In the genomic region with DNA sequence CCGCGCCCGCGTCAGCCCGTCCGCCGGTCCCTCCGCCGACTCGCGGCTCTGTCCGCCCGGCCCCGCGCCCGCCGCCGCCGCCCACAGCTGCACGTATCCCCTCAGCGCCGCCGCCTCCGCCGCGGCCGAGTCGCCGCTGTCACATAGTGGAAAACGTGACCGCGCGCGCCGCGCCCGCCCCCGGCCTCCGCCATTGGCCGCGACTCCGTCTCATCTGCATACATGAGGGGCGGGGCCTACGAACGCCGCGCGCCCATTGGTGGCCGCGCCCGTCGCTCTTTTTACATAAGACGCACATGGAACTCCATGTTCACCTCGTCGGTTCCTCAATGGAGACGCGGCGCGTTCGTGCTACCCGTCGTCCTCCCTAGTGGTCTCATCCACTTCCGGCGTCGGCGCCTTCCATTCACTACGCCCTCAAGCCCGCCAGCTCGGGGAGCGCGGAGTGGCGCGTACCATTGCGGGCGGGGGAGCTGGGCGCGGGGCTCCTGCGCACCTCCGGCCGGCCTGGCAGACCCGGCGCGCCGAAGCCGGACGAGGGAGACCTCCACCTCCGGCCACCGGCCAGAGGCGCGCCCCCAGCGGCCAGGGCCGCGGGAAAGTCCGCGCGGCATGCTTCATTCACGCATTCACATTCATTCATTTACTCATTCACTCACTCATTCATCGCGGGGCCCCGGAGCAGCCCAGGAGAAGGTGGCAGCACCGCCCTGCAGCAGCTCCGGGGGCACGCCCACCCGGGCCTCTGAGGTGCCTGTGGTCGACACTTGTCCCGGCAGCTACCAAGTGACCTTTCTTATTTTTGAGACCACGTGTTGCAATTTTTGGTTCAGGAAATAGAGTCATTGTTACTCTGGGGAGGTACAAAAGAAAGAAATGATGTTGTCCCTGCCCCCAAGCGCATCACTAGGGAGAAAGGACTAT, we compare ENCODE assay signal across 1 cellular context.
TF ChIP-seq lines count a peak whose summit lies in the region.

No MANE protein-coding gene starts in this region.

TF ChIP-seq in HepG2, 621 proteins besides CTCF, POLR2A, EP300 and RAD21 (continued from another document and continues in another):
- TF ChIP-seq, protein P1, sequence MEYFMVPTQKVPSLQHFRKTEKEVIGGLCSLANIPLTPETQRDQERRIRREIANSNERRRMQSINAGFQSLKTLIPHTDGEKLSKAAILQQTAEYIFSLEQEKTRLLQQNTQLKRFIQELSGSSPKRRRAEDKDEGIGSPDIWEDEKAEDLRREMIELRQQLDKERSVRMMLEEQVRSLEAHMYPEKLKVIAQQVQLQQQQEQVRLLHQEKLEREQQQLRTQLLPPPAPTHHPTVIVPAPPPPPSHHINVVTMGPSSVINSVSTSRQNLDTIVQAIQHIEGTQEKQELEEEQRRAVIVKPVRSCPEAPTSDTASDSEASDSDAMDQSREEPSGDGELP (IDR thresholded peaks at IDR 0.05; ENCODE audit: borderline replicate concordance, low read depth): no peak; the same call in 1 of the 2 replicates
- no peak for TF ChIP-seq CBX2 (IDR thresholded peaks at IDR 0.05; ENCODE audit: low read depth, low read length)
- TF ChIP-seq CBX2 (CRISPR knock-in tag; IDR thresholded peaks at IDR 0.05; ENCODE audit: low read depth): no peak
- TF ChIP-seq HMG20B (CRISPR knock-in tag; conservative IDR thresholded peaks at IDR 0.05): peak; percentile 58; the same call in 1 of the 2 replicates
- no peak for TF ChIP-seq ZNF260 (CRISPR knock-in tag; IDR thresholded peaks at IDR 0.05; ENCODE audit: borderline replicate concordance, low read depth)
- TF ChIP-seq, protein P2, sequence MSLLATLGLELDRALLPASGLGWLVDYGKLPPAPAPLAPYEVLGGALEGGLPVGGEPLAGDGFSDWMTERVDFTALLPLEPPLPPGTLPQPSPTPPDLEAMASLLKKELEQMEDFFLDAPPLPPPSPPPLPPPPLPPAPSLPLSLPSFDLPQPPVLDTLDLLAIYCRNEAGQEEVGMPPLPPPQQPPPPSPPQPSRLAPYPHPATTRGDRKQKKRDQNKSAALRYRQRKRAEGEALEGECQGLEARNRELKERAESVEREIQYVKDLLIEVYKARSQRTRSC (CRISPR knock-in tag; IDR thresholded peaks at IDR 0.05; ENCODE audit: low read depth): no peak
- TF ChIP-seq RBM39 (IDR thresholded peaks at IDR 0.05; ENCODE audit: low read depth, low read length, poor library complexity, severe bottlenecking): peak; percentile 66
- 0 out of 2 replicates have a peak, but pooled peaks have one; percentile 29 for TF ChIP-seq ZFP1 (CRISPR knock-in tag; IDR thresholded peaks at IDR 0.05)
- peak; percentile 98 for TF ChIP-seq FOXK2 (IDR thresholded peaks at IDR 0.05)
- peak; percentile 96 for TF ChIP-seq HOXA3 (CRISPR knock-in tag; IDR thresholded peaks at IDR 0.05)
- TF ChIP-seq NAIF1 (CRISPR knock-in tag; IDR thresholded peaks at IDR 0.05; ENCODE audit: borderline replicate concordance): no peak
- TF ChIP-seq, protein P3, sequence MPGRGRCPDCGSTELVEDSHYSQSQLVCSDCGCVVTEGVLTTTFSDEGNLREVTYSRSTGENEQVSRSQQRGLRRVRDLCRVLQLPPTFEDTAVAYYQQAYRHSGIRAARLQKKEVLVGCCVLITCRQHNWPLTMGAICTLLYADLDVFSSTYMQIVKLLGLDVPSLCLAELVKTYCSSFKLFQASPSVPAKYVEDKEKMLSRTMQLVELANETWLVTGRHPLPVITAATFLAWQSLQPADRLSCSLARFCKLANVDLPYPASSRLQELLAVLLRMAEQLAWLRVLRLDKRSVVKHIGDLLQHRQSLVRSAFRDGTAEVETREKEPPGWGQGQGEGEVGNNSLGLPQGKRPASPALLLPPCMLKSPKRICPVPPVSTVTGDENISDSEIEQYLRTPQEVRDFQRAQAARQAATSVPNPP (CRISPR knock-in tag; IDR thresholded peaks at IDR 0.05): 0 out of 2 replicates have a peak, but pooled peaks have one; percentile 44
- no peak for TF ChIP-seq ZNF34 (CRISPR knock-in tag; IDR thresholded peaks at IDR 0.05; ENCODE audit: borderline replicate concordance)
- no peak; the same call in 1 of the 2 replicates for TF ChIP-seq SP140L (CRISPR knock-in tag; IDR thresholded peaks at IDR 0.05; ENCODE audit: borderline replicate concordance)
- TF ChIP-seq, protein P4, sequence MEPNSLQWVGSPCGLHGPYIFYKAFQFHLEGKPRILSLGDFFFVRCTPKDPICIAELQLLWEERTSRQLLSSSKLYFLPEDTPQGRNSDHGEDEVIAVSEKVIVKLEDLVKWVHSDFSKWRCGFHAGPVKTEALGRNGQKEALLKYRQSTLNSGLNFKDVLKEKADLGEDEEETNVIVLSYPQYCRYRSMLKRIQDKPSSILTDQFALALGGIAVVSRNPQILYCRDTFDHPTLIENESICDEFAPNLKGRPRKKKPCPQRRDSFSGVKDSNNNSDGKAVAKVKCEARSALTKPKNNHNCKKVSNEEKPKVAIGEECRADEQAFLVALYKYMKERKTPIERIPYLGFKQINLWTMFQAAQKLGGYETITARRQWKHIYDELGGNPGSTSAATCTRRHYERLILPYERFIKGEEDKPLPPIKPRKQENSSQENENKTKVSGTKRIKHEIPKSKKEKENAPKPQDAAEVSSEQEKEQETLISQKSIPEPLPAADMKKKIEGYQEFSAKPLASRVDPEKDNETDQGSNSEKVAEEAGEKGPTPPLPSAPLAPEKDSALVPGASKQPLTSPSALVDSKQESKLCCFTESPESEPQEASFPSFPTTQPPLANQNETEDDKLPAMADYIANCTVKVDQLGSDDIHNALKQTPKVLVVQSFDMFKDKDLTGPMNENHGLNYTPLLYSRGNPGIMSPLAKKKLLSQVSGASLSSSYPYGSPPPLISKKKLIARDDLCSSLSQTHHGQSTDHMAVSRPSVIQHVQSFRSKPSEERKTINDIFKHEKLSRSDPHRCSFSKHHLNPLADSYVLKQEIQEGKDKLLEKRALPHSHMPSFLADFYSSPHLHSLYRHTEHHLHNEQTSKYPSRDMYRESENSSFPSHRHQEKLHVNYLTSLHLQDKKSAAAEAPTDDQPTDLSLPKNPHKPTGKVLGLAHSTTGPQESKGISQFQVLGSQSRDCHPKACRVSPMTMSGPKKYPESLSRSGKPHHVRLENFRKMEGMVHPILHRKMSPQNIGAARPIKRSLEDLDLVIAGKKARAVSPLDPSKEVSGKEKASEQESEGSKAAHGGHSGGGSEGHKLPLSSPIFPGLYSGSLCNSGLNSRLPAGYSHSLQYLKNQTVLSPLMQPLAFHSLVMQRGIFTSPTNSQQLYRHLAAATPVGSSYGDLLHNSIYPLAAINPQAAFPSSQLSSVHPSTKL (CRISPR knock-in tag; IDR thresholded peaks at IDR 0.05): peak; percentile 48; the same call in 1 of the 2 replicates
- no peak for TF ChIP-seq FOXP1 (IDR thresholded peaks at IDR 0.05)
- 0 out of 2 replicates have a peak, but pooled peaks have one; percentile 20 for TF ChIP-seq FOXP1 (CRISPR knock-in tag; IDR thresholded peaks at IDR 0.05)
- no peak for TF ChIP-seq HMGA1 (CRISPR knock-in tag; conservative IDR thresholded peaks at IDR 0.05)
- peak; percentile 28; the same call in 1 of the 2 replicates for TF ChIP-seq NRL (CRISPR knock-in tag; IDR thresholded peaks at IDR 0.05; ENCODE audit: borderline replicate concordance)
- TF ChIP-seq, protein P5, sequence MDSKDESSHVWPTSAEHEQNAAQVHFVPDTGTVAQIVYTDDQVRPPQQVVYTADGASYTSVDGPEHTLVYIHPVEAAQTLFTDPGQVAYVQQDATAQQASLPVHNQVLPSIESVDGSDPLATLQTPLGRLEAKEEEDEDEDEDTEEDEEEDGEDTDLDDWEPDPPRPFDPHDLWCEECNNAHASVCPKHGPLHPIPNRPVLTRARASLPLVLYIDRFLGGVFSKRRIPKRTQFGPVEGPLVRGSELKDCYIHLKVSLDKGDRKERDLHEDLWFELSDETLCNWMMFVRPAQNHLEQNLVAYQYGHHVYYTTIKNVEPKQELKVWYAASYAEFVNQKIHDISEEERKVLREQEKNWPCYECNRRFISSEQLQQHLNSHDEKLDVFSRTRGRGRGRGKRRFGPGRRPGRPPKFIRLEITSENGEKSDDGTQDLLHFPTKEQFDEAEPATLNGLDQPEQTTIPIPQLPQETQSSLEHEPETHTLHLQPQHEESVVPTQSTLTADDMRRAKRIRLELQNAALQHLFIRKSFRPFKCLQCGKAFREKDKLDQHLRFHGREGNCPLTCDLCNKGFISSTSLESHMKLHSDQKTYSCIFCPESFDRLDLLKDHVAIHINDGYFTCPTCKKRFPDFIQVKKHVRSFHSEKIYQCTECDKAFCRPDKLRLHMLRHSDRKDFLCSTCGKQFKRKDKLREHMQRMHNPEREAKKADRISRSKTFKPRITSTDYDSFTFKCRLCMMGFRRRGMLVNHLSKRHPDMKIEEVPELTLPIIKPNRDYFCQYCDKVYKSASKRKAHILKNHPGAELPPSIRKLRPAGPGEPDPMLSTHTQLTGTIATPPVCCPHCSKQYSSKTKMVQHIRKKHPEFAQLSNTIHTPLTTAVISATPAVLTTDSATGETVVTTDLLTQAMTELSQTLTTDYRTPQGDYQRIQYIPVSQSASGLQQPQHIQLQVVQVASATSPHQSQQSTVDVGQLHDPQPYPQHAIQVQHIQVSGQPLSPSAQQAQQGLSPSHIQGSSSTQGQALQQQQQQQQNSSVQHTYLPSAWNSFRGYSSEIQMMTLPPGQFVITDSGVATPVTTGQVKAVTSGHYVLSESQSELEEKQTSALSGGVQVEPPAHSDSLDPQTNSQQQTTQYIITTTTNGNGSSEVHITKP (CRISPR knock-in tag; IDR thresholded peaks at IDR 0.05; ENCODE audit: low read depth): peak; percentile 99
- peak; percentile 51; the same call in 1 of the 2 replicates for TF ChIP-seq RXRA (CRISPR knock-in tag; IDR thresholded peaks at IDR 0.05)
- no peak; the same call in 1 of the 2 replicates for TF ChIP-seq JUN (CRISPR knock-in tag; IDR thresholded peaks at IDR 0.05)
- TF ChIP-seq ZNF598 (CRISPR knock-in tag; IDR thresholded peaks at IDR 0.05; ENCODE audit: borderline replicate concordance): no peak
- TF ChIP-seq, protein P6, sequence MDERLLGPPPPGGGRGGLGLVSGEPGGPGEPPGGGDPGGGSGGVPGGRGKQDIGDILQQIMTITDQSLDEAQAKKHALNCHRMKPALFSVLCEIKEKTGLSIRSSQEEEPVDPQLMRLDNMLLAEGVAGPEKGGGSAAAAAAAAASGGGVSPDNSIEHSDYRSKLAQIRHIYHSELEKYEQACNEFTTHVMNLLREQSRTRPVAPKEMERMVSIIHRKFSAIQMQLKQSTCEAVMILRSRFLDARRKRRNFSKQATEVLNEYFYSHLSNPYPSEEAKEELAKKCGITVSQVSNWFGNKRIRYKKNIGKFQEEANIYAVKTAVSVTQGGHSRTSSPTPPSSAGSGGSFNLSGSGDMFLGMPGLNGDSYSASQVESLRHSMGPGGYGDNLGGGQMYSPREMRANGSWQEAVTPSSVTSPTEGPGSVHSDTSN (CRISPR knock-in tag; IDR thresholded peaks at IDR 0.05): peak; percentile 97
- TF ChIP-seq HNRNPLL (IDR thresholded peaks at IDR 0.05; ENCODE audit: low read depth, low read length, poor library complexity, severe bottlenecking): peak; percentile 91
- peak; percentile 50; the same call in 1 of the 2 replicates for TF ChIP-seq ZKSCAN1 (IDR thresholded peaks at IDR 0.05; ENCODE audit: low read length)
- peak; percentile 22; the same call in 1 of the 2 replicates for TF ChIP-seq SALL2 (CRISPR knock-in tag; IDR thresholded peaks at IDR 0.05)
- TF ChIP-seq ZNF570 (CRISPR knock-in tag; IDR thresholded peaks at IDR 0.05; ENCODE audit: borderline replicate concordance): no peak
- TF ChIP-seq, protein P7, sequence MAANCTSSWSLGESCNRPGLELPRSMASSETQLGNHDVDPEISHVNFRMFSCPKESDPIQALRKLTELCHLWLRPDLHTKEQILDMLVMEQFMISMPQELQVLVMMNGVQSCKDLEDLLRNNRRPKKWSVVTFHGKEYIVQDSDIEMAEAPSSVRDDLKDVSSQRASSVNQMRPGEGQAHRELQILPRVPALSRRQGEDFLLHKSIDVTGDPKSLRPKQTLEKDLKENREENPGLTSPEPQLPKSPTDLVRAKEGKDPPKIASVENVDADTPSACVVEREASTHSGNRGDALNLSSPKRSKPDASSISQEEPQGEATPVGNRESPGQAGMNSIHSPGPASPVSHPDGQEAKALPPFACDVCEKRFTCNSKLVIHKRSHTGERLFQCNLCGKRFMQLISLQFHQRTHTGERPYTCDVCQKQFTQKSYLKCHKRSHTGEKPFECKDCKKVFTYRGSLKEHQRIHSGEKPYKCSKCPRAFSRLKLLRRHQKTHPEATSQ (CRISPR knock-in tag; IDR thresholded peaks at IDR 0.05; ENCODE audit: borderline replicate concordance): no peak; the same call in 1 of the 2 replicates
- 0 out of 2 replicates have a peak, but pooled peaks have one; percentile 73 for TF ChIP-seq RELA (CRISPR knock-in tag; IDR thresholded peaks at IDR 0.05)
- TF ChIP-seq STAG1 (CRISPR knock-in tag; IDR thresholded peaks at IDR 0.05): no peak; the same call in 1 of the 2 replicates
- peak; percentile 69; the same call in 1 of the 2 replicates for TF ChIP-seq SMYD3 (CRISPR knock-in tag; IDR thresholded peaks at IDR 0.05)
- peak; percentile 30; the same call in 1 of the 2 replicates for TF ChIP-seq ZNF773 (CRISPR knock-in tag; IDR thresholded peaks at IDR 0.05; ENCODE audit: borderline replicate concordance)
- peak; percentile 59; the same call in 1 of the 2 replicates for TF ChIP-seq ZNF431 (CRISPR knock-in tag; IDR thresholded peaks at IDR 0.05; ENCODE audit: borderline replicate concordance, low read depth)
- no peak for TF ChIP-seq NR2F6 (IDR thresholded peaks at IDR 0.05)
- TF ChIP-seq NR2F6 (CRISPR knock-in tag; IDR thresholded peaks at IDR 0.05): peak; percentile 35; the same call in 1 of the 2 replicates
- TF ChIP-seq ZNF615 (CRISPR knock-in tag; IDR thresholded peaks at IDR 0.05; ENCODE audit: borderline replicate concordance): no peak
- TF ChIP-seq TCF7L2 (IDR thresholded peaks at IDR 0.05; ENCODE audit: low read depth, low read length): no peak
- TF ChIP-seq SP4 (CRISPR knock-in tag; IDR thresholded peaks at IDR 0.05): peak; percentile 91
- TF ChIP-seq KMT2B (CRISPR knock-in tag; IDR thresholded peaks at IDR 0.05): peak; percentile 59
- TF ChIP-seq, protein P8, sequence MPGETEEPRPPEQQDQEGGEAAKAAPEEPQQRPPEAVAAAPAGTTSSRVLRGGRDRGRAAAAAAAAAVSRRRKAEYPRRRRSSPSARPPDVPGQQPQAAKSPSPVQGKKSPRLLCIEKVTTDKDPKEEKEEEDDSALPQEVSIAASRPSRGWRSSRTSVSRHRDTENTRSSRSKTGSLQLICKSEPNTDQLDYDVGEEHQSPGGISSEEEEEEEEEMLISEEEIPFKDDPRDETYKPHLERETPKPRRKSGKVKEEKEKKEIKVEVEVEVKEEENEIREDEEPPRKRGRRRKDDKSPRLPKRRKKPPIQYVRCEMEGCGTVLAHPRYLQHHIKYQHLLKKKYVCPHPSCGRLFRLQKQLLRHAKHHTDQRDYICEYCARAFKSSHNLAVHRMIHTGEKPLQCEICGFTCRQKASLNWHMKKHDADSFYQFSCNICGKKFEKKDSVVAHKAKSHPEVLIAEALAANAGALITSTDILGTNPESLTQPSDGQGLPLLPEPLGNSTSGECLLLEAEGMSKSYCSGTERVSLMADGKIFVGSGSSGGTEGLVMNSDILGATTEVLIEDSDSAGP (CRISPR knock-in tag; IDR thresholded peaks at IDR 0.05; ENCODE audit: borderline replicate concordance): peak; percentile 56
- TF ChIP-seq, protein P9, sequence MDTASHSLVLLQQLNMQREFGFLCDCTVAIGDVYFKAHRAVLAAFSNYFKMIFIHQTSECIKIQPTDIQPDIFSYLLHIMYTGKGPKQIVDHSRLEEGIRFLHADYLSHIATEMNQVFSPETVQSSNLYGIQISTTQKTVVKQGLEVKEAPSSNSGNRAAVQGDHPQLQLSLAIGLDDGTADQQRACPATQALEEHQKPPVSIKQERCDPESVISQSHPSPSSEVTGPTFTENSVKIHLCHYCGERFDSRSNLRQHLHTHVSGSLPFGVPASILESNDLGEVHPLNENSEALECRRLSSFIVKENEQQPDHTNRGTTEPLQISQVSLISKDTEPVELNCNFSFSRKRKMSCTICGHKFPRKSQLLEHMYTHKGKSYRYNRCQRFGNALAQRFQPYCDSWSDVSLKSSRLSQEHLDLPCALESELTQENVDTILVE (CRISPR knock-in tag; IDR thresholded peaks at IDR 0.05): peak; percentile 72; the same call in 1 of the 2 replicates
- TF ChIP-seq ZNF251 (CRISPR knock-in tag; IDR thresholded peaks at IDR 0.05): no peak
